Comparison of ENCODE assay signal across 8 cellular contexts in genomic region chr5:80754900-80755299, GRCh38.
DNase-seq lines count a peak whose midpoint lies in the region; ATAC-seq lines count a peak whose summit lies in the region.

No MANE protein-coding gene starts in this region.

- peaks cover 58% of the 10 kb centered on the region for H3K36me3 Mint-ChIP-seq in activated CD4-positive, alpha-beta memory T cell treated with anti-CD3 and anti-CD28 coated beads, Interleukin-2, amount 10 ng/mL, durations not matched to agents 7 days and 5 days (ENCODE audit: low read depth)
- peaks cover 49% of the 10 kb centered on the region for H3K36me3 Mint-ChIP-seq in natural killer cell treated with Interleukin-12 subunit alpha and Interleukin-12 subunit beta and Interleukin-15 and Interleukin-18, amount 100 ng/mL, for 72 hours

- DNase-seq in activated CD8-positive, alpha-beta memory T cell treated with anti-CD3 and anti-CD28 coated beads for 24 hours: peak; percentile 70
- DNase-seq in activated CD8-positive, alpha-beta memory T cell treated with anti-CD3 and anti-CD28 coated beads, Interleukin-2, amount 50 U/mL, for 4 hours: no peak
- peak; percentile 28 for DNase-seq in activated CD4-positive, alpha-beta memory T cell treated with anti-CD3 and anti-CD28 coated beads, Interleukin-2, amount 10 ng/mL, durations not matched to agents 7 days and 5 days
- peak; percentile 77 for DNase-seq in natural killer cell treated with Interleukin-12 subunit alpha and Interleukin-12 subunit beta and Interleukin-15 and Interleukin-18, amount 100 ng/mL, for 72 hours (ENCODE audit: low spot score)
- no peak for DNase-seq in aorta
- DNase-seq in hippocampal formation (lab: John Stamatoyannopoulos, UW): no peak

- H3K4me3 ChIP-seq in aorta (ENCODE audit: low read length in 2 of 2): no peak overlapping the region

- ATAC-seq in HG03558 (IDR thresholded peaks at IDR 0.05; ENCODE audit: extremely low read depth, unreplicated experiment): peak; percentile 34
- ATAC-seq in natural killer cell treated with Interleukin-12 subunit alpha and Interleukin-12 subunit beta and Interleukin-15 and Interleukin-18, amount 100 ng/mL, for 72 hours: peak; percentile 58 to 61
- no peak for ATAC-seq in aorta (ENCODE audit: low FRiP score)
- ATAC-seq in GM21737 (IDR thresholded peaks at IDR 0.05; ENCODE audit: unreplicated experiment): no peak

- H3K4me1 Mint-ChIP-seq in activated CD4-positive, alpha-beta memory T cell treated with anti-CD3 and anti-CD28 coated beads, Interleukin-2, amount 10 ng/mL, durations not matched to agents 7 days and 5 days: peaks cover 59% of the 10 kb centered on the region
- peaks cover 64 to 70% of the 10 kb centered on the region in 2 donors for H3K4me1 Mint-ChIP-seq in natural killer cell treated with Interleukin-12 subunit alpha and Interleukin-12 subunit beta and Interleukin-15 and Interleukin-18, amount 100 ng/mL, for 72 hours (ENCODE audit: low read depth in 2 of 2)

- CTCF ChIA-PET in activated CD4-positive, alpha-beta memory T cell treated with anti-CD3 and anti-CD28 coated beads, Interleukin-2, amount 10 ng/mL, durations not matched to agents 7 days and 5 days (lab: Charles Lee): no interaction called here

- WGBS in aorta, 2 donors: 58 to 73% methylated on average over 7 of the region's 7 CpGs

- intact Hi-C loops in aorta (cut with DNase I): no loop called here

- H3K9me3 ChIP-seq in aorta (ENCODE audit: control insufficient read depth, low read length): no peaks in the 10 kb centered on the region

- H3K27me3 ChIP-seq in aorta (ENCODE audit: control insufficient read depth in 1 of 2, insufficient read depth in 2 of 2, low read length in 1 of 2): no peaks in the 10 kb centered on the region

- H3K27me3 Mint-ChIP-seq in activated CD4-positive, alpha-beta memory T cell treated with anti-CD3 and anti-CD28 coated beads, Interleukin-2, amount 10 ng/mL, durations not matched to agents 7 days and 5 days: no peaks in the 10 kb centered on the region
- no peaks in the 10 kb centered on the region for H3K27me3 Mint-ChIP-seq in natural killer cell treated with Interleukin-12 subunit alpha and Interleukin-12 subunit beta and Interleukin-15 and Interleukin-18, amount 100 ng/mL, for 72 hours

- peaks cover 0 to 2% of the 10 kb centered on the region in 2 donors for H3K36me3 ChIP-seq in aorta (ENCODE audit: control insufficient read depth in 1 of 2, insufficient read depth in 2 of 2, low read length in 1 of 2)

- H3K4me1 ChIP-seq in aorta (ENCODE audit: control insufficient read depth in 1 of 2, insufficient read depth in 2 of 2, low read length in 2 of 2): no peaks in the 10 kb centered on the region

- POLR2A ChIA-PET in activated CD4-positive, alpha-beta memory T cell treated with anti-CD3 and anti-CD28 coated beads, Interleukin-2, amount 10 ng/mL, durations not matched to agents 7 days and 5 days (lab: Charles Lee): interaction anchor here (0.9 to 2.3 kb wide), 5 partner anchors 9 to 252 kb away, joined by 3 to 9 read pairs (median 5); no protein-coding TSS in a partner anchor

- peak overlapping the region; percentile 96 for H3K27ac Mint-ChIP-seq in activated CD4-positive, alpha-beta memory T cell treated with anti-CD3 and anti-CD28 coated beads, Interleukin-2, amount 10 ng/mL, durations not matched to agents 7 days and 5 days
- H3K27ac Mint-ChIP-seq in natural killer cell treated with Interleukin-12 subunit alpha and Interleukin-12 subunit beta and Interleukin-15 and Interleukin-18, amount 100 ng/mL, for 72 hours: peak overlapping the region; percentile 91 to 96

- H3K4me3 Mint-ChIP-seq in activated CD4-positive, alpha-beta memory T cell treated with anti-CD3 and anti-CD28 coated beads, Interleukin-2, amount 10 ng/mL, durations not matched to agents 7 days and 5 days: no peak overlapping the region
- H3K4me3 Mint-ChIP-seq in natural killer cell treated with Interleukin-12 subunit alpha and Interleukin-12 subunit beta and Interleukin-15 and Interleukin-18, amount 100 ng/mL, for 72 hours: peak overlapping the region; percentile 77

- H3K27ac ChIP-seq in aorta (ENCODE audit: low read depth in 1 of 2, low read length in 2 of 2): no peak overlapping the region

- H3K9me3 Mint-ChIP-seq in activated CD4-positive, alpha-beta memory T cell treated with anti-CD3 and anti-CD28 coated beads, Interleukin-2, amount 10 ng/mL, durations not matched to agents 7 days and 5 days: peaks cover 2% of the 10 kb centered on the region
- peaks cover 5% of the 10 kb centered on the region for H3K9me3 Mint-ChIP-seq in natural killer cell treated with Interleukin-12 subunit alpha and Interleukin-12 subunit beta and Interleukin-15 and Interleukin-18, amount 100 ng/mL, for 72 hours

Comparison
In these comparisons a context has a peak if more than half of its experiments do, and no peak if none do; other contexts are left out.
1. DNase-seq: peak in activated CD8-positive, alpha-beta memory T cell treated with anti-CD3 and anti-CD28 coated beads for 24 hours (single experiment), activated CD4-positive, alpha-beta memory T cell treated with anti-CD3 and anti-CD28 coated beads, Interleukin-2, amount 10 ng/mL, durations not matched to agents 7 days and 5 days (single experiment) and natural killer cell treated with Interleukin-12 subunit alpha and Interleukin-12 subunit beta and Interleukin-15 and Interleukin-18, amount 100 ng/mL, for 72 hours (single experiment); none in activated CD8-positive, alpha-beta memory T cell treated with anti-CD3 and anti-CD28 coated beads, Interleukin-2, amount 50 U/mL, for 4 hours (single experiment), aorta (0 of 2) and hippocampal formation (0 of 2).
2. ATAC-seq: peak in HG03558 (single experiment) and natural killer cell treated with Interleukin-12 subunit alpha and Interleukin-12 subunit beta and Interleukin-15 and Interleukin-18, amount 100 ng/mL, for 72 hours (2 of 2); none in aorta (single experiment) and GM21737 (single experiment).